Comparison of ENCODE assay signal across 8 cellular contexts in the genomic region with DNA sequence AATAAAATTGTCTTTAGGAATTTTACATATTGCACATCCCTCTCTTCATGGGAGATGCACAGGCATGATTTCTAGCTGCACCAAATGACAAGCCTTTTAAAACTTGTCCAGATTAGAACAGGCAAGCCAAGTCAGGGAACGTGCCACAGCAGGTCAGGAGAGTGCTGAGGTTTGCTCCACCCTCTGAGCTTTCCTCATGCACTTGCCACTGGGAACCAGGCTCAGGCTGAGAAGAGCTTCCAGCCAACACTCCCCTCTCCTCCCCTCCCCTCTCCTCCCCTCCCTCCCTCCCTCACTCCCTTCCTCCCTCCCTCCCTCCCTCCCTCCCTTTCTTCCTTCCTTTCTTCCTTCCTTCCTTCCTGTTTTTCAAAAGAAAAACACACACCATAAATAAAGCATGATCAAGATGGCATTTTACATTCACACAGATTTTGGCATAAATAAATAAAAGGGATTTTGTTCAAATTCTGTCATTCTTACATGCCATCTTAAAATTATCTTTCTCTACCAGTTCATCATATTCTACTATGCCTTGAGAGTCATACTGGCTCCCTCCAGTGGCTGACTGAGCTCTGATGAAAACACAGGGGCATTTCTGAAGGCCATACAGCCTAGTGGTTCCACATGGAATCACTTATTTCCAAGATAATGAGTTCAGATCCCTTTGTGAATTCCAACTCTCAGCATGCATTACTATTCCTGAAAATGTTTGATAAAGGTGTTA.
A peak's percentile ranks its signal among the peaks of the same experiment; 100 is the strongest.
DNase-seq lines count a peak whose midpoint lies in the region; ATAC-seq, FAIRE-seq and TF ChIP-seq lines count a peak whose summit lies in the region.

No MANE protein-coding gene starts in this region.

- H3K4me1 ChIP-seq in A673 (ENCODE audit: insufficient read depth, low read length, poor library complexity, severe bottlenecking): peaks cover 22% of the 10 kb centered on the region

- H3K27me3 ChIP-seq in A673 (replicated peaks; ENCODE audit: insufficient read depth, low read depth, low read length, poor library complexity) (no peaks in the 10 kb centered on the region), bronchial epithelial cell (ENCODE audit: control insufficient read depth, insufficient read depth, low read length) (no peaks in the 10 kb centered on the region)

- peak; percentile 91 for DNase-seq in A673 (ENCODE audit: low spot score)
- peak; percentile 14 for DNase-seq in GM10248 (ENCODE audit: extremely low spot score)
- peak; percentile 17 for DNase-seq in NCI-H748 treated with DMSO at 0.1 percent for 48 hours (lab: John Stamatoyannopoulos, UW)
- DNase-seq in bronchial epithelial cell (ENCODE audit: low read depth): peak; percentile 98
- DNase-seq in left lobe of liver (ENCODE audit: low spot score): no peak
- no peak for DNase-seq in dedifferentiated amniotic fluid mesenchymal stem cell (ENCODE audit: extremely low spot score)
- no peak for DNase-seq in NCI-H2029 (lab: John Stamatoyannopoulos, UW)

- POLR2A ChIA-PET in A673 (lab: Charles Lee; ENCODE audit: low non-redundant PET) (no interaction called here), GM10248 (lab: Yijun Ruan, JAX) (no interaction called here)

- intact Hi-C loops in A673 (cut with micrococcal nuclease; ENCODE audit: unreplicated experiment): loop anchor here (5.0 to 10.0 kb wide), 5 partner anchors 276 to 929 kb away; partner anchors contain the start of gene LMO4

- H3K27ac ChIP-seq in A673 (ENCODE audit: low read depth, low read length, poor library complexity, severe bottlenecking): no peak overlapping the region

- H3K4me3 ChIP-seq in A673 (ENCODE audit: low read depth, low read length, poor library complexity, severe bottlenecking) (no peak overlapping the region), bronchial epithelial cell (ENCODE audit: low read depth, low read length) (no peak overlapping the region)

- BruUV-seq in A673 (replicated peaks; lab: Mats Ljungman, UMichigan): no TSS peak

- no peaks in the 10 kb centered on the region for H3K9me3 ChIP-seq in A673 (ENCODE audit: low read depth, low read length, poor library complexity, severe bottlenecking)

- FAIRE-seq in bronchial epithelial cell (lab: Jason Lieb, UNC): no peak

- H3K36me3 ChIP-seq in A673 (ENCODE audit: insufficient read depth, low read length, poor library complexity, severe bottlenecking) (no peaks in the 10 kb centered on the region), bronchial epithelial cell (ENCODE audit: control insufficient read depth, insufficient read depth, low read length) (no peaks in the 10 kb centered on the region)

- CTCF ChIA-PET in A673 (lab: Charles Lee): interaction anchor here (0.6 to 1.3 kb wide), 11 partner anchors 31 to 893 kb away, joined by 3 to 9 read pairs (median 3); no protein-coding TSS in a partner anchor
- CTCF ChIA-PET in GM10248 (lab: Yijun Ruan, JAX): interaction anchor here (1.7 to 3.5 kb wide), 4 partner anchors 11 to 768 kb away, joined by 6 to 11 read pairs (median 10); no protein-coding TSS in a partner anchor

- TF ChIP-seq CTCF in A673 (conservative IDR thresholded peaks at IDR 0.05; ENCODE audit: low read depth, low read length) (peak; percentile 96), GM10248 (IDR thresholded peaks at IDR 0.05; ENCODE audit: control extremely low read depth, extremely low read depth, low read depth, missing control alignments) (peak; percentile 55), bronchial epithelial cell (IDR thresholded peaks at IDR 0.05; ENCODE audit: insufficient read depth, low read length, severe bottlenecking) (peak; percentile 77)

- peak; percentile 85 for ATAC-seq in HG02885 (IDR thresholded peaks at IDR 0.05; ENCODE audit: poor library complexity, unreplicated experiment)
- ATAC-seq in left lobe of liver: peak; percentile 95

Comparison
In these comparisons a context has a peak if more than half of its experiments do, and no peak if none do; other contexts are left out.
1. DNase-seq: peak in A673 (single experiment), GM10248 (single experiment), NCI-H748 treated with DMSO at 0.1 percent for 48 hours (single experiment) and bronchial epithelial cell (single experiment); none in left lobe of liver (single experiment), dedifferentiated amniotic fluid mesenchymal stem cell (single experiment) and NCI-H2029 (single experiment).
2. Peak in every context shown above with its lines, with median percentiles within 50 percentile points of each other: CTCF ChIP-seq.